8 cellular contexts compared by ENCODE assay signal in genomic region chr15:78075490-78076230, GRCh38. TPM values are rescaled to one million over a fixed set of nuclear protein-coding genes. Genes with fewer than 3 reads are reported as not detected.
DNase-seq lines count a peak whose midpoint lies in the region; ATAC-seq and TF ChIP-seq lines count a peak whose summit lies in the region.

No MANE protein-coding gene starts in this region.

- WGBS in HUES64 = 55% methylated on average over 7 of the region's 7 CpGs
- WGBS in ovary, 3 donors = 0 to 5% (median 1%) methylated on average over 7 of the region's 7 CpGs

- no peak for TF ChIP-seq EP300 in ovary (IDR thresholded peaks at IDR 0.05)

- peak overlapping the region; percentile 70 for H3K27ac Mint-ChIP-seq in activated T-helper 1 cell treated with anti-CD3 and anti-CD28 coated beads, Interleukin-12 subunit alpha, Interleukin-12 subunit beta, Interleukin-2, Interleukin-4 antibody, amounts not matched to agents 30 ng/mL and 10 ng/mL and 1 ng/mL, durations not matched to agents 14 hours and 24 hours and 36 hours
- peak overlapping the region; percentile 88 for H3K27ac Mint-ChIP-seq in glutamatergic neuron (ENCODE audit: unreplicated experiment)

- H3K9me3 Mint-ChIP-seq in activated T-helper 1 cell treated with anti-CD3 and anti-CD28 coated beads, Interleukin-12 subunit alpha, Interleukin-12 subunit beta, Interleukin-2, Interleukin-4 antibody, amounts not matched to agents 30 ng/mL and 10 ng/mL and 1 ng/mL, durations not matched to agents 14 hours and 24 hours and 36 hours = no peaks in the 10 kb centered on the region
- peaks cover 2% of the 10 kb centered on the region for H3K9me3 Mint-ChIP-seq in glutamatergic neuron (ENCODE audit: unreplicated experiment)

- peak overlapping the region; percentile 100 for H3K4me3 Mint-ChIP-seq in activated T-helper 1 cell treated with anti-CD3 and anti-CD28 coated beads, Interleukin-12 subunit alpha, Interleukin-12 subunit beta, Interleukin-2, Interleukin-4 antibody, amounts not matched to agents 30 ng/mL and 10 ng/mL and 1 ng/mL, durations not matched to agents 14 hours and 24 hours and 36 hours
- peak overlapping the region; percentile 96 for H3K4me3 Mint-ChIP-seq in glutamatergic neuron (ENCODE audit: unreplicated experiment)

- no peak overlapping the region for H3K9ac ChIP-seq in HUES64 (ENCODE audit: low read depth, low read length)

- TF ChIP-seq POLR2A in ovary (IDR thresholded peaks at IDR 0.05) = no peak

- no peak for TF ChIP-seq CTCF in glutamatergic neuron (IDR thresholded peaks at IDR 0.05; ENCODE audit: partially characterized antibody, unreplicated experiment)
- TF ChIP-seq CTCF in ovary (IDR thresholded peaks at IDR 0.05) = no peak

- H3K36me3 ChIP-seq in HUES64 (ENCODE audit: insufficient read depth, low read length) (no peaks in the 10 kb centered on the region), ovary (no peaks in the 10 kb centered on the region)

- H3K9me3 ChIP-seq in HUES64 (ENCODE audit: insufficient read depth, low read depth, low read length) = no peaks in the 10 kb centered on the region
- no peaks in the 10 kb centered on the region for H3K9me3 ChIP-seq in ovary

- peaks cover 8% of the 10 kb centered on the region for H3K36me3 Mint-ChIP-seq in activated T-helper 1 cell treated with anti-CD3 and anti-CD28 coated beads, Interleukin-12 subunit alpha, Interleukin-12 subunit beta, Interleukin-2, Interleukin-4 antibody, amounts not matched to agents 30 ng/mL and 10 ng/mL and 1 ng/mL, durations not matched to agents 14 hours and 24 hours and 36 hours (ENCODE audit: low read depth)
- H3K36me3 Mint-ChIP-seq in glutamatergic neuron (ENCODE audit: unreplicated experiment) = no peaks in the 10 kb centered on the region

- H3K4me1 Mint-ChIP-seq in activated T-helper 1 cell treated with anti-CD3 and anti-CD28 coated beads, Interleukin-12 subunit alpha, Interleukin-12 subunit beta, Interleukin-2, Interleukin-4 antibody, amounts not matched to agents 30 ng/mL and 10 ng/mL and 1 ng/mL, durations not matched to agents 14 hours and 24 hours and 36 hours (ENCODE audit: low read depth) = peaks cover 48% of the 10 kb centered on the region
- peaks cover 21% of the 10 kb centered on the region for H3K4me1 Mint-ChIP-seq in glutamatergic neuron (ENCODE audit: low read depth, unreplicated experiment)

- intact Hi-C loops in activated T-helper 1 cell treated with anti-CD3 and anti-CD28 coated beads, Interleukin-12 subunit alpha, Interleukin-12 subunit beta, Interleukin-2, Interleukin-4 antibody, amounts not matched to agents 30 ng/mL and 10 ng/mL and 1 ng/mL, durations not matched to agents 14 hours and 24 hours and 36 hours (cut with micrococcal nuclease) = loop anchor here (2.0 kb wide), 1 partner anchor 27 kb away; no protein-coding TSS in a partner anchor
- intact Hi-C loops in ovary (cut with DNase I) = loop anchor here in 3 of 4 donors (5.0 to 10.0 kb wide), 3 partner anchors 63 to 71 kb away; no protein-coding TSS in a partner anchor

- no peaks in the 10 kb centered on the region for H3K27me3 Mint-ChIP-seq in activated T-helper 1 cell treated with anti-CD3 and anti-CD28 coated beads, Interleukin-12 subunit alpha, Interleukin-12 subunit beta, Interleukin-2, Interleukin-4 antibody, amounts not matched to agents 30 ng/mL and 10 ng/mL and 1 ng/mL, durations not matched to agents 14 hours and 24 hours and 36 hours (ENCODE audit: insufficient read depth)
- no peaks in the 10 kb centered on the region for H3K27me3 Mint-ChIP-seq in glutamatergic neuron (ENCODE audit: unreplicated experiment)

- peaks cover 20% of the 10 kb centered on the region for H3K4me1 ChIP-seq in HUES64 (ENCODE audit: insufficient read depth, low read length)
- peaks cover 17% of the 10 kb centered on the region for H3K4me1 ChIP-seq in ovary (ENCODE audit: insufficient read depth)

- DNase-seq in COLO668 (lab: John Stamatoyannopoulos, UW; ENCODE audit: unreplicated experiment) (peak; percentile 55), glutamatergic neuron (peak; percentile 35), ovary (peak; percentile 59 to 73 (median 68))
- no peak for DNase-seq in activated T-helper 1 cell treated with anti-CD3 and anti-CD28 coated beads, Interleukin-12 subunit alpha, Interleukin-12 subunit beta, Interleukin-2, Interleukin-4 antibody, amounts not matched to agents 30 ng/mL and 10 ng/mL and 1 ng/mL, durations not matched to agents 14 hours and 24 hours and 36 hours (ENCODE audit: low spot score)
- DNase-seq in stimulated activated naive CD4-positive, alpha-beta T cell (lab: John Stamatoyannopoulos, UW) = no peak
- no peak for DNase-seq in stimulated activated CD4-positive, alpha-beta T cell treated with anti-CD3 and anti-CD28 coated beads, Interleukin-2, amount 100 ng/mL, for 24 hours

- H3K27me3 ChIP-seq in HUES64 (ENCODE audit: insufficient read depth, low read length) = no peaks in the 10 kb centered on the region
- H3K27me3 ChIP-seq in ovary = no peaks in the 10 kb centered on the region

- H3K4me3 ChIP-seq in HUES64 (ENCODE audit: low read length) = peak overlapping the region; percentile 32; the same call in 1 of the 2 replicates
- H3K4me3 ChIP-seq in ovary = peak overlapping the region; percentile 82

- no peak for ATAC-seq in HG03460 (IDR thresholded peaks at IDR 0.05; ENCODE audit: unreplicated experiment)

- peak overlapping the region; percentile 59; the same call in 1 of the 2 replicates for H3K27ac ChIP-seq in HUES64 (ENCODE audit: low read depth, low read length)
- H3K27ac ChIP-seq in ovary = peak overlapping the region; percentile 93 to 95

RNA-seq across cellular contexts. Expression of gene TBC1D2B, which starts 1.9 kb away (rescaled TPM):
- polyA plus RNA-seq in HUES64 (2013, experiment 1 of 2) = 8.7 TPM
- polyA plus RNA-seq in HUES64 (2013, experiment 2 of 2) = 10.8 TPM
- 60.8 and 64.7 TPM in 2 replicates for total RNA-seq in activated T-helper 1 cell treated with anti-CD3 and anti-CD28 coated beads, Interleukin-12 subunit alpha, Interleukin-12 subunit beta, Interleukin-2, Interleukin-4 antibody, amounts not matched to agents 30 ng/mL and 10 ng/mL and 1 ng/mL, durations not matched to agents 14 hours and 24 hours and 36 hours
- total RNA-seq in glutamatergic neuron (ENCODE audit: unreplicated experiment) (45.3 TPM), ovary (100 to 1,000 TPM in 4 of 7 donors, 10 to 100 TPM in 3; 42.3 to 146 (median 115) TPM)
- 100 to 1,000 TPM in 1 of 2 donors, 10 to 100 TPM in 1; 53.3 to 122 TPM for polyA plus RNA-seq in ovary

RNA-seq across cellular contexts. Expression of gene SH2D7, which starts 16.7 kb away (rescaled TPM):
- not detected for polyA plus RNA-seq in HUES64 (2013, experiment 1 of 2)
- not detected for polyA plus RNA-seq in HUES64 (2013, experiment 2 of 2)
- total RNA-seq in activated T-helper 1 cell treated with anti-CD3 and anti-CD28 coated beads, Interleukin-12 subunit alpha, Interleukin-12 subunit beta, Interleukin-2, Interleukin-4 antibody, amounts not matched to agents 30 ng/mL and 10 ng/mL and 1 ng/mL, durations not matched to agents 14 hours and 24 hours and 36 hours = not detected in 2 replicates
- total RNA-seq in glutamatergic neuron (ENCODE audit: unreplicated experiment) (not detected), ovary (not detected)
- polyA plus RNA-seq in ovary = not detected

RNA-seq across cellular contexts. Expression of gene CIB2, which starts 55.6 kb away (rescaled TPM):
- 39.1 TPM for polyA plus RNA-seq in HUES64 (2013, experiment 1 of 2)
- polyA plus RNA-seq in HUES64 (2013, experiment 2 of 2) = 45.7 TPM
- total RNA-seq in activated T-helper 1 cell treated with anti-CD3 and anti-CD28 coated beads, Interleukin-12 subunit alpha, Interleukin-12 subunit beta, Interleukin-2, Interleukin-4 antibody, amounts not matched to agents 30 ng/mL and 10 ng/mL and 1 ng/mL, durations not matched to agents 14 hours and 24 hours and 36 hours = 1.2 and 1.9 TPM in 2 replicates
- total RNA-seq in glutamatergic neuron (ENCODE audit: unreplicated experiment) = 131 TPM
- total RNA-seq in ovary = 10 to 100 TPM in 3 of 7 donors, 1 to 10 TPM in 4; 1.7 to 12.4 (median 9.6) TPM
- polyA plus RNA-seq in ovary = 1 to 10 TPM; 5.3 to 8.2 TPM

Comparison
In these comparisons a context has a peak if more than half of its experiments do, and no peak if none do; other contexts are left out.
1. DNase-seq: peak in COLO668 (single experiment), glutamatergic neuron (single experiment) and ovary (5 of 5); none in activated T-helper 1 cell treated with anti-CD3 and anti-CD28 coated beads, Interleukin-12 subunit alpha, Interleukin-12 subunit beta, Interleukin-2, Interleukin-4 antibody, amounts not matched to agents 30 ng/mL and 10 ng/mL and 1 ng/mL, durations not matched to agents 14 hours and 24 hours and 36 hours (single experiment), stimulated activated naive CD4-positive, alpha-beta T cell (0 of 6) and stimulated activated CD4-positive, alpha-beta T cell treated with anti-CD3 and anti-CD28 coated beads, Interleukin-2, amount 100 ng/mL, for 24 hours (0 of 2).